In genomic region chr2:26946841-26947784, GRCh38 we compare ENCODE assay signal across 9 cellular contexts. TPM values are rescaled to one million over a fixed set of nuclear protein-coding genes. Genes with fewer than 3 reads are reported as not detected.
A peak's percentile ranks its signal among the peaks of the same experiment; 100 is the strongest.
DNase-seq lines count a peak whose midpoint lies in the region; ATAC-seq, FAIRE-seq and TF ChIP-seq lines count a peak whose summit lies in the region.
"Had no signal": no experiment of that assay in that cellular context is flagged by ENCODE, and none has a peak within 500 bp of the region (broad histone marks: within the 10 kb centered on the region; RNA-seq: fewer than 3 reads in every experiment).

No MANE protein-coding gene starts in this region.

- H3K36me3 ChIP-seq in skeletal muscle satellite cell (ENCODE audit: insufficient read depth, low read length), result no peaks in the 10 kb centered on the region
- no peaks in the 10 kb centered on the region for H3K36me3 ChIP-seq in prostate gland

- peaks cover 82% of the 10 kb centered on the region for H3K27me3 ChIP-seq in skeletal muscle satellite cell (ENCODE audit: control insufficient read depth, insufficient read depth, low read length)
- H3K27me3 ChIP-seq in prostate gland (replicated peaks; ENCODE audit: insufficient read depth), result no peaks in the 10 kb centered on the region

- TF ChIP-seq CTCF in fibroblast of villous mesenchyme (IDR thresholded peaks at IDR 0.05; ENCODE audit: insufficient read depth, low read depth, low read length) (no peak), prostate gland (IDR thresholded peaks at IDR 0.05) (no peak)

- ATAC-seq in HG02571 (IDR thresholded peaks at IDR 0.05; ENCODE audit: unreplicated experiment), result no peak

- no peak for TF ChIP-seq POLR2A in prostate gland (IDR thresholded peaks at IDR 0.05)

- H3K4me3 ChIP-seq in fibroblast of villous mesenchyme (ENCODE audit: low read depth, low read length), result no peak overlapping the region
- H3K4me3 ChIP-seq in skeletal muscle satellite cell (ENCODE audit: low read length), result no peak overlapping the region
- no peak overlapping the region for H3K4me3 ChIP-seq in prostate gland
- H3K4me3 ChIP-seq: SK-N-MC had no signal

- H3K4me1 ChIP-seq in skeletal muscle satellite cell (ENCODE audit: control insufficient read depth, insufficient read depth, low read length), result peaks cover 7% of the 10 kb centered on the region
- H3K4me1 ChIP-seq in prostate gland (replicated peaks), result no peaks in the 10 kb centered on the region

- WGBS in prostate gland, result 57% methylated on average over 26 of the region's 34 CpGs

- no peak overlapping the region for H3K9ac ChIP-seq in skeletal muscle satellite cell (ENCODE audit: low read depth, low read length)

- no peaks in the 10 kb centered on the region for H3K9me3 ChIP-seq in skeletal muscle satellite cell (replicated peaks; ENCODE audit: low read length)
- H3K9me3 ChIP-seq in prostate gland, result no peaks in the 10 kb centered on the region

- H3K4me2 ChIP-seq in skeletal muscle satellite cell (ENCODE audit: low read length), result peak overlapping the region; percentile 47

- peak; percentile 63 for DNase-seq in H4 (ENCODE audit: low spot score)
- peak; percentile 49 for DNase-seq in RCC 7860 (ENCODE audit: low spot score)
- DNase-seq in fibroblast of villous mesenchyme (ENCODE audit: low read depth), result peak; percentile 68
- DNase-seq in prostate gland (ENCODE audit: low spot score), result no peak
- no peak for DNase-seq in NCI-H1092 (lab: John Stamatoyannopoulos, UW)
- DNase-seq: activated effector memory CD4-positive, alpha-beta T cell treated with anti-CD3 and anti-CD28 coated beads, Interleukin-2, amount 50 U/mL, for 16 hours had no signal

- intact Hi-C loops in prostate gland (cut with DNase I), result no loop called here

- H3K27ac ChIP-seq in prostate gland, result no peak overlapping the region
- H3K27ac ChIP-seq: SK-N-MC had no signal

- peak; percentile 50 for FAIRE-seq in RCC 7860 (lab: Jason Lieb, UNC)

RNA-seq across cellular contexts. Expression of gene MAPRE3, which starts 23.3 kb away (rescaled TPM):
- total RNA-seq in H4 (2014; rRNA removed; shearing (Covaris generic)), result 2.7 and 4.0 TPM in 2 replicates
- total RNA-seq in fibroblast of villous mesenchyme (3.5 TPM in 2 replicates), prostate gland (10 to 100 TPM; 12.0 to 28.9 TPM)
- total RNA-seq in skeletal muscle satellite cell (2012; rRNA removed), result 3.8 and 5.2 TPM in 2 replicates

Comparison
In these comparisons a context has a peak if more than half of its experiments do, and no peak if none do; other contexts are left out.
1. DNase-seq: peak in H4 (single experiment), RCC 7860 (single experiment) and fibroblast of villous mesenchyme (single experiment); none in prostate gland (single experiment) and NCI-H1092 (single experiment).